Comparison of ENCODE assay signal across 3 cellular contexts in the genomic region with DNA sequence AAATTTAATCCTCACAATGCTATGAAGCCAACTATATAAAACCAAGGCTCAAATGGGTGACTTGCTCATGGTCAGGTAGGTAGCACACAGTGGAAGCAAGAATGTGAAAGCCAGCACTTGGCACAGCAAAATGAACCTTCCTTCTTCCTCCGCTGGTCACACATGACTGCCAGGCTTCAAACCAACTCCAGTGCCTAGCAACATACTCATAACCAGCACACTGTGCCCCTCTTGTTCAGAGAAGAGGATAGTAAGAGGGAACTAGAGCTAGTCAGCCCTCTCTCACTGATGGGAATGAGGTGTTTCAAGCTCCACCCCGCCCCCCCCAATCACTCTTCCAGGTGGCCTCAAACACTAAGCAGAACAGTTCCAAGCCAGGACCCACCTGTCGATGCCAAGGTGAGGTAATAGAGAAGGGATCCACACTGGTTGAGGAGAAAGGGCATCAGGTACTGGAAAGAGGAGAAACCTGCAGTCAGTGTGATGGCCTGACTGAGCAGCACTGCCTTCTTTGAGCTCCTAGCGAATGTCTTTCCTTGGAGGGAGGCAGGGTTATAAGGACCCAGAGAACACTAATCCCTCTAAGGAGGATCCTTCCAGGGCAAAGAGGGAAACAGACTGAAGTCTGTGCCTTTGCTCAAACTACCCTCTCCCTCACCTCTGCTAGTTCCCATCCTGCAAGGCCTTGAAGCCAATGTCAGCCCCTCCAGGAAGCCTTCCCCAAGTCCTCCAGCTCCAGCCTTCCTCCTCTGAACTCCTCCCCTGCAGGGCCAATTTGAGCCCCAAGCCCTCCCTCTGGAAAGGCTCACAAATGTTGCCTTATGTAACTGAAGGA.
TF ChIP-seq lines count a peak whose summit lies in the region.

No MANE protein-coding gene starts in this region.

TF ChIP-seq in SK-N-SH, 30 proteins besides CTCF, POLR2A, EP300 and RAD21 (continued from another document):
- no peak for TF ChIP-seq USF1 (IDR thresholded peaks at IDR 0.05; ENCODE audit: borderline replicate concordance, low read depth)
- TF ChIP-seq, protein P1, sequence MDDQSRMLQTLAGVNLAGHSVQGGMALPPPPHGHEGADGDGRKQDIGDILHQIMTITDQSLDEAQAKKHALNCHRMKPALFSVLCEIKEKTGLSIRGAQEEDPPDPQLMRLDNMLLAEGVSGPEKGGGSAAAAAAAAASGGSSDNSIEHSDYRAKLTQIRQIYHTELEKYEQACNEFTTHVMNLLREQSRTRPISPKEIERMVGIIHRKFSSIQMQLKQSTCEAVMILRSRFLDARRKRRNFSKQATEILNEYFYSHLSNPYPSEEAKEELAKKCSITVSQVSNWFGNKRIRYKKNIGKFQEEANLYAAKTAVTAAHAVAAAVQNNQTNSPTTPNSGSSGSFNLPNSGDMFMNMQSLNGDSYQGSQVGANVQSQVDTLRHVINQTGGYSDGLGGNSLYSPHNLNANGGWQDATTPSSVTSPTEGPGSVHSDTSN (IDR thresholded peaks at IDR 0.05) = no peak
- TF ChIP-seq GABPA (IDR thresholded peaks at IDR 0.05; ENCODE audit: low read depth) = no peak

TF ChIP-seq in SK-N-SH treated with all-trans-retinoic acid at 6 μM for 48 hours, 23 proteins besides CTCF, POLR2A, EP300 and RAD21:
- TF ChIP-seq CREB5 (CRISPR knock-in tag; IDR thresholded peaks at IDR 0.05; ENCODE audit: low read depth) = no peak
TF ChIP-seq in SK-N-SH treated with all-trans-retinoic acid at 6 μM for 48 hours: peak in this region for 0.

TF ChIP-seq in WTC11, 78 proteins besides CTCF, POLR2A, EP300 and RAD21 (continued from another document):
- no peak for TF ChIP-seq ARID4B (CRISPR knock-in tag; IDR thresholded peaks at IDR 0.05; ENCODE audit: borderline replicate concordance)
- TF ChIP-seq, protein P2, sequence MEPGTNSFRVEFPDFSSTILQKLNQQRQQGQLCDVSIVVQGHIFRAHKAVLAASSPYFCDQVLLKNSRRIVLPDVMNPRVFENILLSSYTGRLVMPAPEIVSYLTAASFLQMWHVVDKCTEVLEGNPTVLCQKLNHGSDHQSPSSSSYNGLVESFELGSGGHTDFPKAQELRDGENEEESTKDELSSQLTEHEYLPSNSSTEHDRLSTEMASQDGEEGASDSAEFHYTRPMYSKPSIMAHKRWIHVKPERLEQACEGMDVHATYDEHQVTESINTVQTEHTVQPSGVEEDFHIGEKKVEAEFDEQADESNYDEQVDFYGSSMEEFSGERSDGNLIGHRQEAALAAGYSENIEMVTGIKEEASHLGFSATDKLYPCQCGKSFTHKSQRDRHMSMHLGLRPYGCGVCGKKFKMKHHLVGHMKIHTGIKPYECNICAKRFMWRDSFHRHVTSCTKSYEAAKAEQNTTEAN (CRISPR knock-in tag; IDR thresholded peaks at IDR 0.05) = no peak
- TF ChIP-seq NFYB (CRISPR knock-in tag; conservative IDR thresholded peaks at IDR 0.05; ENCODE audit: low read depth) = no peak
- no peak for TF ChIP-seq CREM (CRISPR knock-in tag; IDR thresholded peaks at IDR 0.05)
- TF ChIP-seq FOXP1 (CRISPR knock-in tag; IDR thresholded peaks at IDR 0.05; ENCODE audit: borderline replicate concordance) = no peak
- TF ChIP-seq SOX15 (CRISPR knock-in tag; IDR thresholded peaks at IDR 0.05) = no peak
- TF ChIP-seq, protein P3, sequence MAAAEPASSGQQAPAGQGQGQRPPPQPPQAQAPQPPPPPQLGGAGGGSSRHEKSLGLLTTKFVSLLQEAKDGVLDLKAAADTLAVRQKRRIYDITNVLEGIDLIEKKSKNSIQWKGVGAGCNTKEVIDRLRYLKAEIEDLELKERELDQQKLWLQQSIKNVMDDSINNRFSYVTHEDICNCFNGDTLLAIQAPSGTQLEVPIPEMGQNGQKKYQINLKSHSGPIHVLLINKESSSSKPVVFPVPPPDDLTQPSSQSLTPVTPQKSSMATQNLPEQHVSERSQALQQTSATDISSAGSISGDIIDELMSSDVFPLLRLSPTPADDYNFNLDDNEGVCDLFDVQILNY (CRISPR knock-in tag; IDR thresholded peaks at IDR 0.05) = no peak
- TF ChIP-seq IRF2 (CRISPR knock-in tag; IDR thresholded peaks at IDR 0.05; ENCODE audit: borderline replicate concordance, low read depth) = no peak
- TF ChIP-seq JUN (CRISPR knock-in tag; IDR thresholded peaks at IDR 0.05) = no peak
- TF ChIP-seq ZBTB21 (CRISPR knock-in tag; IDR thresholded peaks at IDR 0.05; ENCODE audit: borderline replicate concordance) = no peak
- TF ChIP-seq ZSCAN18 (CRISPR knock-in tag; IDR thresholded peaks at IDR 0.05) = no peak
- TF ChIP-seq PRRX2 (CRISPR knock-in tag; IDR thresholded peaks at IDR 0.05) = no peak
- no peak for TF ChIP-seq HMGA2 (CRISPR knock-in tag; IDR thresholded peaks at IDR 0.05)
- TF ChIP-seq, protein P4, sequence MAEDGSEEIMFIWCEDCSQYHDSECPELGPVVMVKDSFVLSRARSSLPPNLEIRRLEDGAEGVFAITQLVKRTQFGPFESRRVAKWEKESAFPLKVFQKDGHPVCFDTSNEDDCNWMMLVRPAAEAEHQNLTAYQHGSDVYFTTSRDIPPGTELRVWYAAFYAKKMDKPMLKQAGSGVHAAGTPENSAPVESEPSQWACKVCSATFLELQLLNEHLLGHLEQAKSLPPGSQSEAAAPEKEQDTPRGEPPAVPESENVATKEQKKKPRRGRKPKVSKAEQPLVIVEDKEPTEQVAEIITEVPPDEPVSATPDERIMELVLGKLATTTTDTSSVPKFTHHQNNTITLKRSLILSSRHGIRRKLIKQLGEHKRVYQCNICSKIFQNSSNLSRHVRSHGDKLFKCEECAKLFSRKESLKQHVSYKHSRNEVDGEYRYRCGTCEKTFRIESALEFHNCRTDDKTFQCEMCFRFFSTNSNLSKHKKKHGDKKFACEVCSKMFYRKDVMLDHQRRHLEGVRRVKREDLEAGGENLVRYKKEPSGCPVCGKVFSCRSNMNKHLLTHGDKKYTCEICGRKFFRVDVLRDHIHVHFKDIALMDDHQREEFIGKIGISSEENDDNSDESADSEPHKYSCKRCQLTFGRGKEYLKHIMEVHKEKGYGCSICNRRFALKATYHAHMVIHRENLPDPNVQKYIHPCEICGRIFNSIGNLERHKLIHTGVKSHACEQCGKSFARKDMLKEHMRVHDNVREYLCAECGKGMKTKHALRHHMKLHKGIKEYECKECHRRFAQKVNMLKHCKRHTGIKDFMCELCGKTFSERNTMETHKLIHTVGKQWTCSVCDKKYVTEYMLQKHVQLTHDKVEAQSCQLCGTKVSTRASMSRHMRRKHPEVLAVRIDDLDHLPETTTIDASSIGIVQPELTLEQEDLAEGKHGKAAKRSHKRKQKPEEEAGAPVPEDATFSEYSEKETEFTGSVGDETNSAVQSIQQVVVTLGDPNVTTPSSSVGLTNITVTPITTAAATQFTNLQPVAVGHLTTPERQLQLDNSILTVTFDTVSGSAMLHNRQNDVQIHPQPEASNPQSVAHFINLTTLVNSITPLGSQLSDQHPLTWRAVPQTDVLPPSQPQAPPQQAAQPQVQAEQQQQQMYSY (CRISPR knock-in tag; IDR thresholded peaks at IDR 0.05) = no peak
- TF ChIP-seq, protein P5, sequence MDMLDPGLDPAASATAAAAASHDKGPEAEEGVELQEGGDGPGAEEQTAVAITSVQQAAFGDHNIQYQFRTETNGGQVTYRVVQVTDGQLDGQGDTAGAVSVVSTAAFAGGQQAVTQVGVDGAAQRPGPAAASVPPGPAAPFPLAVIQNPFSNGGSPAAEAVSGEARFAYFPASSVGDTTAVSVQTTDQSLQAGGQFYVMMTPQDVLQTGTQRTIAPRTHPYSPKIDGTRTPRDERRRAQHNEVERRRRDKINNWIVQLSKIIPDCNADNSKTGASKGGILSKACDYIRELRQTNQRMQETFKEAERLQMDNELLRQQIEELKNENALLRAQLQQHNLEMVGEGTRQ (CRISPR knock-in tag; IDR thresholded peaks at IDR 0.05) = no peak
- TF ChIP-seq ZNF232 (CRISPR knock-in tag; IDR thresholded peaks at IDR 0.05) = no peak
- TF ChIP-seq SMAD3 (CRISPR knock-in tag; IDR thresholded peaks at IDR 0.05; ENCODE audit: borderline replicate concordance) = no peak
